ENCODE assay signal across 9 cellular contexts in the genomic region with DNA sequence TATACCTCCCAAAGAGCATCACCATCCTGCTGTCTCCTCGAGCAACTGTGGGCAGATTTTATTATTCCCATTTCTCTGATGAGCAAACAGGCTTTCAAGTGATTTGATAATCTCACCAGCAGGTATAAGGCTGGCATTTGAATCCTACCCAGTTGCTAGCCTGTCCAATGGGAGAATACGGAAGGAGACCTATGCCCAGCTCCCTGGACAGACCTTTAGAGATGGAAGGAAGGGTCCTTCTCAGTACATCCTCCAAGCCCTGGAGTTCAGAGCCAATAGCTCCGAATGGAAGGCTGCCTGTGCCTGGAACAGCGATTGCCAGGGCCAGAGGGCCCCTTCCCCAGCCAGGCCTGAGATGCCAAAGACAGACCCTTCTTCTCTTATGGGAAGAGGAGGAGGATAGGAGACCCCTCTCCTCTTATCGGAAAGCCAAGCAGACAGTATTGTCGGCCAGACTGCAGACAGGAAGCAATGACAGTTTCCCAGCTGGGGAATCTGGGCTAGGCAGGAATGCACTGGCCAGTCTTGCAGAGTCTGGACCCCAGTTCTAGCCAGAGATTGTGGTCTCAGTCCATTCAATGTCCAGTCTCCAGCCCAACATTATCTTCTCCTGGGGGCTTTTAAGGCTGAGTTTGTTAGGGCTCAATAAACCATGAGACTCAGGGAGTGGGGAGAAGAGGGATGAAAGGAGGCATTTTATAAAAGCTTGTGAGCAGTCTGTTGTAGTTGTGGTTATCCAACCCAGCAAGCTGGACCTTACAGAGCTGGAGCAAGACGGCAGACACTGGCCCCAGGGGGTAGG. TPM values are rescaled to one million over a fixed set of nuclear protein-coding genes. Genes with fewer than 3 reads are reported as not detected.
DNase-seq lines count a peak whose midpoint lies in the region; ATAC-seq, FAIRE-seq and TF ChIP-seq lines count a peak whose summit lies in the region.
"Had no signal": no experiment of that assay in that cellular context is flagged by ENCODE, and none has a peak within 500 bp of the region (broad histone marks: within the 10 kb centered on the region; RNA-seq: fewer than 3 reads in every experiment).

No MANE protein-coding gene starts in this region.

- H3K9me1 ChIP-seq in K562 (ENCODE audit: control insufficient read depth, insufficient read depth, low read length) = no peaks in the 10 kb centered on the region

- peaks cover 82% of the 10 kb centered on the region for H3K4me1 Mint-ChIP-seq in activated CD4-positive, alpha-beta T cell treated with anti-CD3 and anti-CD28 coated beads, Interleukin-2, amount 10 ng/mL, durations not matched to agents 7 days and 5 days

- intact Hi-C loops in K562 (cut with micrococcal nuclease) (no loop called here), right lobe of liver (cut with DNase I) (loop anchor here in 1 of 2 donors (10.0 kb wide), 1 partner anchor 50 kb away; no protein-coding TSS in a partner anchor), thyroid gland (cut with DNase I) (loop anchor here (5.0 kb wide), 1 partner anchor 37 kb away; no protein-coding TSS in a partner anchor)

- no peak overlapping the region for H3K27ac ChIP-seq in K562 (ENCODE audit: extremely low read depth, low read depth, low read length)
- H3K27ac ChIP-seq in right lobe of liver = peak overlapping the region in 2 of 3 donors; percentile 47 to 88
- peak overlapping the region in 2 of 3 donors; percentile 61 to 63 for H3K27ac ChIP-seq in thyroid gland
- H3K27ac ChIP-seq: HL-60 had no signal

- TF ChIP-seq CTCF in K562 (IDR thresholded peaks at IDR 0.05 in 2 of 3, conservative IDR thresholded peaks at IDR 0.05 in 1 of 3; ENCODE audit: insufficient read depth in 2 of 3, low read depth in 1 of 3, low read length in 3 of 3) = no peak
- TF ChIP-seq CTCF in right lobe of liver (IDR thresholded peaks at IDR 0.05) = no peak
- no peak for TF ChIP-seq CTCF in thyroid gland (IDR thresholded peaks at IDR 0.05)

- peaks cover 0 to 30% of the 10 kb centered on the region in 2 experiments; a peak in 4 of 5 replicates for H3K4me1 ChIP-seq in K562 (replicated peaks in 1 of 2; ENCODE audit: control insufficient read depth in 2 of 2, insufficient read depth in 2 of 2, low read length in 2 of 2)
- H3K4me1 ChIP-seq in right lobe of liver = peaks cover 0 to 54% (median 21%) of the 10 kb centered on the region in 4 donors
- peaks cover 49 to 66% of the 10 kb centered on the region in 2 donors for H3K4me1 ChIP-seq in thyroid gland

- H3K4me2 ChIP-seq in K562 (ENCODE audit: insufficient read depth, low read length) = no peak overlapping the region

- no peaks in the 10 kb centered on the region for H3K9me3 ChIP-seq in K562 (replicated peaks; ENCODE audit: control insufficient read depth, insufficient read depth, low read depth, low read length)
- no peaks in the 10 kb centered on the region for H3K9me3 ChIP-seq in right lobe of liver
- no peaks in the 10 kb centered on the region for H3K9me3 ChIP-seq in thyroid gland

- peaks cover 19% of the 10 kb centered on the region for H3K36me3 Mint-ChIP-seq in activated CD4-positive, alpha-beta T cell treated with anti-CD3 and anti-CD28 coated beads, Interleukin-2, amount 10 ng/mL, durations not matched to agents 7 days and 5 days (ENCODE audit: low read depth)

- POLR2A ChIA-PET in activated CD4-positive, alpha-beta T cell treated with anti-CD3 and anti-CD28 coated beads, Interleukin-2, amount 10 ng/mL, durations not matched to agents 7 days and 5 days (lab: Charles Lee) = interaction anchor here (0.7 to 0.8 kb wide), 2 partner anchors 27 to 92 kb away, joined by 3 to 4 read pairs; no protein-coding TSS in a partner anchor
- POLR2A ChIA-PET in K562 (lab: Yijun Ruan, JAX) = interaction anchor here (0.5 to 1.2 kb wide), 3 partner anchors 9 to 697 kb away, joined by 3 read pairs; no protein-coding TSS in a partner anchor

- TF ChIP-seq EP300 in K562 (IDR thresholded peaks at IDR 0.05; ENCODE audit: low read length) = no peak

- no peaks in the 10 kb centered on the region for H3K79me2 ChIP-seq in K562 (ENCODE audit: control insufficient read depth, insufficient read depth, low read length)

- in situ Hi-C loops in K562 (cut with MboI) = no loop called here

- no peaks in the 10 kb centered on the region for H3K9me3 Mint-ChIP-seq in activated CD4-positive, alpha-beta T cell treated with anti-CD3 and anti-CD28 coated beads, Interleukin-2, amount 10 ng/mL, durations not matched to agents 7 days and 5 days

- FAIRE-seq in K562 (lab: Jason Lieb, UNC) = no peak

- TF ChIP-seq POLR2A in K562 (conservative IDR thresholded peaks at IDR 0.05) (no peak), right lobe of liver (IDR thresholded peaks at IDR 0.05) (no peak), thyroid gland (IDR thresholded peaks at IDR 0.05) (no peak)

- H3K4me3 Mint-ChIP-seq in activated CD4-positive, alpha-beta T cell treated with anti-CD3 and anti-CD28 coated beads, Interleukin-2, amount 10 ng/mL, durations not matched to agents 7 days and 5 days = peak overlapping the region; percentile 80

- peak overlapping the region; percentile 84 for H3K27ac Mint-ChIP-seq in activated CD4-positive, alpha-beta T cell treated with anti-CD3 and anti-CD28 coated beads, Interleukin-2, amount 10 ng/mL, durations not matched to agents 7 days and 5 days

- CTCF ChIA-PET in activated CD4-positive, alpha-beta T cell treated with anti-CD3 and anti-CD28 coated beads, Interleukin-2, amount 10 ng/mL, durations not matched to agents 7 days and 5 days (lab: Charles Lee) = interaction anchor here (1.0 to 3.6 kb wide), 3 partner anchors 11 to 42 kb away, joined by 3 to 15 read pairs (median 3); no protein-coding TSS in a partner anchor
- CTCF ChIA-PET in K562 (lab: Yijun Ruan, JAX; ENCODE audit: low intra/inter-chr PET ratio) = no interaction called here

- H3K4me3 ChIP-seq in K562 = no peak overlapping the region
- H3K4me3 ChIP-seq in right lobe of liver = peak overlapping the region; percentile 67 to 87 (median 78)
- peak overlapping the region in 1 of 3 donors; percentile 60 for H3K4me3 ChIP-seq in thyroid gland (replicated peaks in 1 of 3)

- H2AFZ ChIP-seq in K562 (ENCODE audit: low read depth, low read length) = no peak overlapping the region

- no peak for TF ChIP-seq RAD21 in K562 (CRISPR knock-in tag; conservative IDR thresholded peaks at IDR 0.05 in 1 of 2, IDR thresholded peaks at IDR 0.05 in 1 of 2)

- H3K27me3 ChIP-seq in K562 (ENCODE audit: control insufficient read depth in 2 of 2, insufficient read depth in 2 of 2, low read length in 2 of 2) (peaks cover 53 to 85% of the 10 kb centered on the region in 2 experiments), right lobe of liver (no peaks in the 10 kb centered on the region), thyroid gland (no peaks in the 10 kb centered on the region)

- H3K9ac ChIP-seq in K562 (ENCODE audit: insufficient read depth in 1 of 2, low read depth in 2 of 2, low read length in 2 of 2) = no peak overlapping the region

- no TSS peak for BruUV-seq in K562 (replicated peaks; lab: Mats Ljungman, UMichigan)

- ATAC-seq in K562 = no peak
- no peak for ATAC-seq in right lobe of liver
- ATAC-seq in GM19351 (IDR thresholded peaks at IDR 0.05; ENCODE audit: unreplicated experiment) = no peak

- H3K36me3 ChIP-seq in K562 (ENCODE audit: control insufficient read depth, insufficient read depth, low read length) (no peaks in the 10 kb centered on the region), right lobe of liver (no peaks in the 10 kb centered on the region), thyroid gland (no peaks in the 10 kb centered on the region)

- peaks cover 6% of the 10 kb centered on the region for H3K27me3 Mint-ChIP-seq in activated CD4-positive, alpha-beta T cell treated with anti-CD3 and anti-CD28 coated beads, Interleukin-2, amount 10 ng/mL, durations not matched to agents 7 days and 5 days

- no peak for DNase-seq in activated CD4-positive, alpha-beta T cell treated with anti-CD3 and anti-CD28 coated beads, Interleukin-2, amount 10 ng/mL, durations not matched to agents 7 days and 5 days
- no peak for DNase-seq in activated CD4-positive, alpha-beta T cell treated with anti-CD3 and anti-CD28 coated beads, Interleukin-2, amount 50 U/mL, for 48 hours
- DNase-seq in K562 (ENCODE audit: extremely low read depth in 1 of 4, low spot score in 3 of 4) = no peak
- DNase-seq in right lobe of liver = no peak
- no peak for DNase-seq in thyroid gland
- no peak for DNase-seq in NCI-H1930 (lab: John Stamatoyannopoulos, UW)
- DNase-seq in HCEC 1CT = no peak

- 5% methylated on average over 7 of the region's 7 CpGs for WGBS in K562 (ENCODE audit: insufficient coverage, low coverage, missing lambda C conversion rate)
- 40% methylated on average over 2 of the region's 7 CpGs for WGBS in right lobe of liver (ENCODE audit: insufficient coverage, low coverage, low lambda C conversion rate, missing lambda C conversion rate)
- WGBS in thyroid gland, 2 donors = 31 to 43% methylated on average over 4 to 7 of the region's 7 CpGs

- peaks cover 30% of the 10 kb centered on the region for H4K20me1 ChIP-seq in K562 (replicated peaks; ENCODE audit: control insufficient read depth, insufficient read depth, low read length)

RNA-seq across cellular contexts. Expression of gene IFFO2, which starts 2.0 kb away (rescaled TPM):
- total RNA-seq in activated CD4-positive, alpha-beta T cell treated with anti-CD3 and anti-CD28 coated beads, Interleukin-2, amount 10 ng/mL, durations not matched to agents 7 days and 5 days = 10 to 100 TPM; 20.4 to 21.7 TPM
- total RNA-seq in K562 (2011; cell fraction: chromatin; rRNA removed; ENCODE audit: low replicate concordance) = 0.12 TPM in 2 replicates
- total RNA-seq in K562 (2011; cell fraction: nucleolus; rRNA removed) = 0.13 and 0.17 TPM in 2 replicates
- total RNA-seq in K562 (2011; cell fraction: nucleoplasm; rRNA removed) = 0.15 and 0.38 TPM in 2 replicates
- total RNA-seq in K562 (2014; rRNA removed) (0.32 and 0.37 TPM in 2 replicates), K562 (2014; rRNA removed; fragmentation: Illumina TruSeq; extraction: Trizol) (0.15 and 0.26 TPM in 2 replicates), K562 (2015; rRNA removed; fragmentation: Illumina TruSeq; extraction: Trizol) (0.38 and 0.40 TPM in 2 replicates), K562 (2021) (0.67 and 1.0 TPM in 2 replicates), right lobe of liver (10 to 100 TPM in 2 of 6 experiments, 1 to 10 TPM in 4; 2.9 to 12.7 (median 7.2) TPM), thyroid gland (10 to 100 TPM in 3 of 4 donors, 1 to 10 TPM in 1; 7.2 to 11.3 (median 10.1) TPM)
- polyA plus RNA-seq in K562 (2011; rRNA removed) (0.20 and 0.49 TPM in 2 replicates), K562 (2014; fragmentation: Illumina TruSeq; extraction: Trizol) (0.49 and 0.51 TPM in 2 replicates), K562 (2014; fragmentation: Nextera tagmentation; extraction: Ambion mirVana) (not detected), K562 (2014; rRNA removed) (0.44 and 0.50 TPM in 2 replicates)
- 0.78 and 0.85 TPM in 2 replicates for polyA plus RNA-seq in K562 (2011; cell fraction: cytosol; rRNA removed)
- 0.15 and 0.47 TPM in 2 replicates for polyA plus RNA-seq in K562 (2011; cell fraction: nucleus; rRNA removed)
- polyA plus RNA-seq in K562 (2012) = 0.81 and 1.1 TPM in 2 replicates
- polyA minus RNA-seq in K562 (2011; rRNA and poly(A)+ RNA removed) = 0.75 and 0.88 TPM in 2 replicates
- 0.46 and 0.76 TPM in 2 replicates for polyA minus RNA-seq in K562 (2011; cell fraction: cytosol; rRNA and poly(A)+ RNA removed)
- polyA minus RNA-seq in K562 (2011; cell fraction: nucleus; rRNA and poly(A)+ RNA removed) = 0.22 and 0.27 TPM in 2 replicates

RNA-seq across cellular contexts. Expression of gene ALDH4A1, which starts 52.1 kb away (rescaled TPM):
- total RNA-seq in activated CD4-positive, alpha-beta T cell treated with anti-CD3 and anti-CD28 coated beads, Interleukin-2, amount 10 ng/mL, durations not matched to agents 7 days and 5 days = 1 to 10 TPM; 4.3 to 5.9 TPM
- total RNA-seq in K562 (2011; cell fraction: chromatin; rRNA removed; ENCODE audit: low replicate concordance) = 11.2 and 40.7 TPM in 2 replicates
- total RNA-seq in K562 (2011; cell fraction: nucleolus; rRNA removed) = 26.5 and 44.0 TPM in 2 replicates
- total RNA-seq in K562 (2011; cell fraction: nucleoplasm; rRNA removed) = 15.6 and 16.3 TPM in 2 replicates
- total RNA-seq in K562 (2014; rRNA removed) (27.2 and 28.7 TPM in 2 replicates), K562 (2014; rRNA removed; fragmentation: Illumina TruSeq; extraction: Trizol) (4.8 and 6.7 TPM in 2 replicates), K562 (2015; rRNA removed; fragmentation: Illumina TruSeq; extraction: Trizol) (16.6 and 17.0 TPM in 2 replicates), K562 (2021) (29.2 and 31.4 TPM in 2 replicates), right lobe of liver (100 to 1,000 TPM; 218 to 364 (median 265) TPM), thyroid gland (10 to 100 TPM in 3 of 4 donors, 1 to 10 TPM in 1; 5.4 to 29.9 (median 18.6) TPM)
- polyA plus RNA-seq in K562 (2011; rRNA removed) (18.8 and 22.1 TPM in 2 replicates), K562 (2014; fragmentation: Illumina TruSeq; extraction: Trizol) (15.2 and 21.6 TPM in 2 replicates), K562 (2014; fragmentation: Nextera tagmentation; extraction: Ambion mirVana) (under 1 TPM; 0.27 to 0.73 TPM), K562 (2014; rRNA removed) (31.2 and 34.3 TPM in 2 replicates)
- 19.8 and 47.1 TPM in 2 replicates for polyA plus RNA-seq in K562 (2011; cell fraction: cytosol; rRNA removed)
- 30.2 and 60.5 TPM in 2 replicates for polyA plus RNA-seq in K562 (2011; cell fraction: nucleus; rRNA removed)
- 27.3 and 32.5 TPM in 2 replicates for polyA plus RNA-seq in K562 (2012)
- polyA minus RNA-seq in K562 (2011; rRNA and poly(A)+ RNA removed) = 4.7 and 11.0 TPM in 2 replicates
- 15.9 and 21.1 TPM in 2 replicates for polyA minus RNA-seq in K562 (2011; cell fraction: cytosol; rRNA and poly(A)+ RNA removed)
- polyA minus RNA-seq in K562 (2011; cell fraction: nucleus; rRNA and poly(A)+ RNA removed) = 13.7 and 17.0 TPM in 2 replicates

Comparison
In these comparisons a context has a peak if more than half of its experiments do, and no peak if none do; other contexts are left out.
1. RNA of gene ALDH4A1, which starts 52.1 kb away (total RNA-seq): 218 to 364 TPM in right lobe of liver; 4.8 to 44.0 TPM in K562, 5.4 to 29.9 TPM in thyroid gland and 4.3 to 5.9 TPM in activated CD4-positive, alpha-beta T cell treated with anti-CD3 and anti-CD28 coated beads, Interleukin-2, amount 10 ng/mL, durations not matched to agents 7 days and 5 days; every median in the first group is over 4 times any median in the second.